8 cellular contexts compared by ENCODE assay signal in the genomic region with DNA sequence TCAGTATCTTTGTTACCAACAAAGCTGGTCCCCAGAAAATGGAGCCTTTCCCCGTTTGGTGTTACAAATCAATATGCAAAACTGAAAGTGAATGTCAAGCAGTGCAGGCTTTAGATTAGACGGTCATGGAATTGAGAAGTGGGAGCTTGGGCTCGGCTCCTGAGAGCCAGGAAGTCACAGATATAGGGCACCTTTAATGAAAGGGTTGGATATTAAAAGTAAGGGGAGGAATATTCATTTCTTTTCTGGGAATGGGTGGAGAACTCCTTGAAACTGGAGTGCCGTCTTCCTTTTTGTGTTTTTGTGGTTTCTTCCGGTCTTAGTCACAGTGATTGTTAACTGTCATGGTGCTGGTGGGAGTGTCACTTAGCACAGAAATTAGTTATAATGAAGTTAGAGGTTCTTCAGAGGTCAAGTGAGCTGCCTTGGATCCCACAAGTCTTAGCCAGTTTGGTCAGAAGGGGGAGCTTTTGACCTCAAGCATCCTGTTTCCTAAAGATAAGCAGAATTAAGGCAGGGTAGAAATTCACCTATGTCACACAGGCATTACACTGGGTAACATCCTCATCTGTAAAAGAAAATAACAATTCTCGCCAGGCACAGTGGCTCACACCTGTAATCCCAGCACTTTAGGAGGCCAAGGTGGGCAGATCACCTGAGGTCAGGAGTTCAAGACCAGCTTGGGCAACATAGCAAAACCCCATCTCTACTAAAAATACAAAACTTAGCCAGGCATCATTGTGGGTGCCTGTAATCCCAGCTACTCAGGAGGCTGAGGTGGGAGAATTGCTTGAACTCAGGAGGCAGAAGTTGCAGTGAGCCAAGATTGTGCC. TPM values are rescaled to one million over a fixed set of nuclear protein-coding genes. Genes with fewer than 3 reads are reported as not detected.
DNase-seq lines count a peak whose midpoint lies in the region; TF ChIP-seq lines count a peak whose summit lies in the region.

No MANE protein-coding gene starts in this region.

- H3K27me3 ChIP-seq in left ventricle myocardium inferior (ENCODE audit: low read depth) (no peaks in the 10 kb centered on the region), tibial artery (peaks cover 0 to 20% of the 10 kb centered on the region in 2 donors)

- peaks cover 13% of the 10 kb centered on the region for H3K4me1 ChIP-seq in left ventricle myocardium inferior
- H3K4me1 ChIP-seq in tibial artery = no peaks in the 10 kb centered on the region

- TF ChIP-seq CTCF in left ventricle myocardium inferior (IDR thresholded peaks at IDR 0.05; ENCODE audit: borderline replicate concordance) (peak; percentile 27), tibial artery (IDR thresholded peaks at IDR 0.05) (no peak)

- intact Hi-C loops in left ventricle myocardium inferior (cut with micrococcal nuclease) (no loop called here), tibial artery (cut with DNase I; ENCODE audit: low total_unique reads) (no loop called here), posterior cingulate gyrus (cut with DNase I) (no loop called here)

- no peaks in the 10 kb centered on the region for H3K9me3 ChIP-seq in left ventricle myocardium inferior (replicated peaks)
- H3K9me3 ChIP-seq in tibial artery = no peaks in the 10 kb centered on the region

- H3K36me3 ChIP-seq in left ventricle myocardium inferior = no peaks in the 10 kb centered on the region
- H3K36me3 ChIP-seq in tibial artery = no peaks in the 10 kb centered on the region

- H3K27ac ChIP-seq in left ventricle myocardium inferior (replicated peaks) (peak overlapping the region; percentile 85), tibial artery (no peak overlapping the region)

- DNase-seq in ELR (ENCODE audit: low read depth) (peak; percentile 73), H4 (ENCODE audit: low spot score) (peak; percentile 93), NCI-H460 (ENCODE audit: extremely low read depth, low read depth) (peak; percentile 73), left ventricle myocardium inferior (no peak), tibial artery (no peak), posterior cingulate gyrus (no peak)
- peak; percentile 79 for DNase-seq in activated effector memory CD4-positive, alpha-beta T cell treated with anti-CD3 and anti-CD28 coated beads, Interleukin-2, amount 50 U/mL, for 16 hours
- DNase-seq in stimulated activated CD4-positive, alpha-beta T cell treated with anti-CD3 and anti-CD28 coated beads, TNF-alpha, amount 100 ng/mL, for 24 hours (ENCODE audit: low read depth in 3 of 3) = peak in 2 of 3 experiments; percentile 44 to 47

- H3K4me3 ChIP-seq in left ventricle myocardium inferior (peak overlapping the region; percentile 55), tibial artery (peak overlapping the region in 1 of 2 donors; percentile 11)

RNA-seq across cellular contexts. Expression of gene EIF1, which starts 9.6 kb away (rescaled TPM):
- total RNA-seq in H4 (2014; rRNA removed; shearing (Covaris generic)) = 86.6 and 90.0 TPM in 2 replicates
- total RNA-seq in NCI-H460 (2014; rRNA removed; shearing (Covaris generic)) = 356 and 499 TPM in 2 replicates
- 292 and 380 TPM in 2 replicates for polyA plus RNA-seq in NCI-H460 (2014; cell fraction: nucleus; rRNA removed)
- 1,125 TPM for total RNA-seq in left ventricle myocardium inferior

RNA-seq across cellular contexts. Expression of gene GAST, which starts 33.0 kb away (rescaled TPM):
- total RNA-seq in H4 (2014; rRNA removed; shearing (Covaris generic)) = not detected in 2 replicates
- not detected in 2 replicates for total RNA-seq in NCI-H460 (2014; rRNA removed; shearing (Covaris generic))
- polyA plus RNA-seq in NCI-H460 (2014; cell fraction: nucleus; rRNA removed) = not detected in 2 replicates
- total RNA-seq in left ventricle myocardium inferior = not detected

RNA-seq across cellular contexts. Expression of gene KRT17, which starts 54.7 kb away (rescaled TPM):
- total RNA-seq in H4 (2014; rRNA removed; shearing (Covaris generic)) = 81.4 and 83.8 TPM in 2 replicates
- total RNA-seq in NCI-H460 (2014; rRNA removed; shearing (Covaris generic)) = 0.42 TPM in 1 of 2 replicates, not detected in the other
- not detected in 2 replicates for polyA plus RNA-seq in NCI-H460 (2014; cell fraction: nucleus; rRNA removed)
- total RNA-seq in left ventricle myocardium inferior = not detected

RNA-seq across cellular contexts. Expression of gene HAP1, which starts 55.3 kb away (rescaled TPM):
- total RNA-seq in H4 (2014; rRNA removed; shearing (Covaris generic)) = 0.06 TPM in 1 of 2 replicates, not detected in the other
- 0.69 and 0.94 TPM in 2 replicates for total RNA-seq in NCI-H460 (2014; rRNA removed; shearing (Covaris generic))
- 1.7 and 1.8 TPM in 2 replicates for polyA plus RNA-seq in NCI-H460 (2014; cell fraction: nucleus; rRNA removed)
- 0.14 TPM for total RNA-seq in left ventricle myocardium inferior

Comparison
In these comparisons a context has a peak if more than half of its experiments do, and no peak if none do; other contexts are left out.
1. DNase-seq: peak in ELR (single experiment), H4 (single experiment), NCI-H460 (single experiment), activated effector memory CD4-positive, alpha-beta T cell treated with anti-CD3 and anti-CD28 coated beads, Interleukin-2, amount 50 U/mL, for 16 hours (single experiment) and stimulated activated CD4-positive, alpha-beta T cell treated with anti-CD3 and anti-CD28 coated beads, TNF-alpha, amount 100 ng/mL, for 24 hours (2 of 3); none in left ventricle myocardium inferior (single experiment), tibial artery (0 of 2) and posterior cingulate gyrus (0 of 10).
2. RNA of gene KRT17, which starts 54.7 kb away (total RNA-seq): 81.4 to 83.8 TPM in H4; 0.42 TPM in NCI-H460 and not detected in left ventricle myocardium inferior (single experiment); every median in the first group is over 10 times any median in the second.